ENCODE assay signal across 8 cellular contexts in genomic region chr5:142770650-142771609, GRCh38. TPM values are rescaled to one million over a fixed set of nuclear protein-coding genes. Genes with fewer than 3 reads are reported as not detected.
DNase-seq lines count a peak whose midpoint lies in the region; ATAC-seq lines count a peak whose summit lies in the region.

No MANE protein-coding gene starts in this region.

- H3K4me1 Mint-ChIP-seq in activated CD4-positive, alpha-beta memory T cell treated with anti-CD3 and anti-CD28 coated beads for 36 hours (ENCODE audit: low read depth): peaks cover 43% of the 10 kb centered on the region

- ATAC-seq in GM18858 (IDR thresholded peaks at IDR 0.05; ENCODE audit: unreplicated experiment): peak; percentile 9
- ATAC-seq in HG02870 (IDR thresholded peaks at IDR 0.05; ENCODE audit: unreplicated experiment): peak; percentile 22

- peak overlapping the region; percentile 92 for H3K4me3 Mint-ChIP-seq in activated CD4-positive, alpha-beta memory T cell treated with anti-CD3 and anti-CD28 coated beads for 36 hours

- H3K9me3 Mint-ChIP-seq in activated CD4-positive, alpha-beta memory T cell treated with anti-CD3 and anti-CD28 coated beads for 36 hours: no peaks in the 10 kb centered on the region

- POLR2A ChIA-PET in activated CD4-positive, alpha-beta memory T cell treated with anti-CD3 and anti-CD28 coated beads for 36 hours (lab: Charles Lee): interaction anchor here (1.6 to 4.5 kb wide), 4 partner anchors 13 to 56 kb away, joined by 5 to 48 read pairs (median 13); no protein-coding TSS in a partner anchor

- H3K27me3 Mint-ChIP-seq in activated CD4-positive, alpha-beta memory T cell treated with anti-CD3 and anti-CD28 coated beads for 36 hours: no peaks in the 10 kb centered on the region

- CTCF ChIA-PET in activated CD4-positive, alpha-beta memory T cell treated with anti-CD3 and anti-CD28 coated beads for 36 hours (lab: Charles Lee): interaction anchor here (0.7 to 7.2 kb wide), 17 partner anchors 9 to 810 kb away, joined by 3 to 43 read pairs (median 10); no protein-coding TSS in a partner anchor

- peak; percentile 3 for DNase-seq in NCI-H2171 (lab: John Stamatoyannopoulos, UW)
- DNase-seq in activated CD4-positive, alpha-beta memory T cell treated with anti-CD3 and anti-CD28 coated beads for 36 hours: peak; percentile 70
- peak; percentile 46 for DNase-seq in effector CD4-positive, alpha-beta T cell
- DNase-seq in medulla oblongata (ENCODE audit: extremely low spot score): peak; percentile 50
- peak; percentile 36 for DNase-seq in stimulated activated CD8-positive, alpha-beta memory T cell treated with anti-CD3 and anti-CD28 coated beads, Interleukin-12 subunit alpha, Interleukin-12 subunit beta, amount 100 ng/mL, for 1 hour (ENCODE audit: low read depth)
- no peak for DNase-seq in NCI-H1048 (lab: John Stamatoyannopoulos, UW)

- intact Hi-C loops in activated CD4-positive, alpha-beta memory T cell treated with anti-CD3 and anti-CD28 coated beads for 36 hours (cut with micrococcal nuclease): loop anchor here (1.0 to 10.0 kb wide), 3 partner anchors 12 to 664 kb away; no protein-coding TSS in a partner anchor

- no peaks in the 10 kb centered on the region for H3K36me3 Mint-ChIP-seq in activated CD4-positive, alpha-beta memory T cell treated with anti-CD3 and anti-CD28 coated beads for 36 hours

- peak overlapping the region; percentile 78 for H3K27ac Mint-ChIP-seq in activated CD4-positive, alpha-beta memory T cell treated with anti-CD3 and anti-CD28 coated beads for 36 hours

RNA-seq across cellular contexts. Expression of gene ARHGAP26, which starts 0.8 kb away (rescaled TPM):
- 10 to 100 TPM; 16.4 to 16.9 TPM for total RNA-seq in activated CD4-positive, alpha-beta memory T cell treated with anti-CD3 and anti-CD28 coated beads for 36 hours
